Comparison of ENCODE assay signal across 14 cellular contexts in genomic region chr11:115678942-115679341, GRCh38.
DNase-seq lines count a peak whose midpoint lies in the region; ATAC-seq and TF ChIP-seq lines count a peak whose summit lies in the region.
"Had no signal": no experiment of that assay in that cellular context is flagged by ENCODE, and none has a peak within 500 bp of the region (broad histone marks: within the 10 kb centered on the region; RNA-seq: fewer than 3 reads in every experiment).

No MANE protein-coding gene starts in this region.

- ATAC-seq in heart left ventricle = peak; percentile 68 to 87 (median 83)
- peak; percentile 69 to 93 (median 90) for ATAC-seq in psoas muscle
- no peak for ATAC-seq in HG03175 (IDR thresholded peaks at IDR 0.05; ENCODE audit: unreplicated experiment)
- ATAC-seq: activated naive CD4-positive, alpha-beta T cell treated with anti-CD3 and anti-CD28 coated beads, Interleukin-2, amount 50 U/mL, for 72 hours; upper lobe of right lung had no signal

- DNase-seq in NCI-H82 (lab: John Stamatoyannopoulos, UW) (peak; percentile 40), NCI-H82 treated with DMSO at 0.1 percent for 48 hours (lab: John Stamatoyannopoulos, UW; ENCODE audit: unreplicated experiment) (no peak), NCI-H526 treated with DMSO at 0.1 percent for 48 hours (lab: John Stamatoyannopoulos, UW) (peak; percentile 59), heart left ventricle (peak in 2 of 5 donors; percentile 47 to 56), psoas muscle (peak in 1 of 2 donors; percentile 35), globus pallidus (ENCODE audit: low spot score) (no peak)
- DNase-seq in activated CD4-positive, alpha-beta memory T cell treated with anti-CD3 and anti-CD28 coated beads for 36 hours = no peak
- DNase-seq: NCI-H226; stimulated activated CD4-positive, alpha-beta T cell treated with anti-CD3 and anti-CD28 coated beads, Interleukin-2, amount 100 ng/mL, for 24 hours; upper lobe of right lung had no signal

- H3K27ac Mint-ChIP-seq in activated CD4-positive, alpha-beta memory T cell treated with anti-CD3 and anti-CD28 coated beads for 36 hours = no peak overlapping the region
- H3K27ac Mint-ChIP-seq: activated naive CD4-positive, alpha-beta T cell treated with anti-CD3 and anti-CD28 coated beads, Interleukin-2, amount 50 U/mL, for 72 hours; mesothelial cell of epicardium had no signal

- H3K4me3 ChIP-seq in heart left ventricle (no peak overlapping the region), psoas muscle (no peak overlapping the region)
- H3K4me3 ChIP-seq: upper lobe of right lung had no signal

- no peak overlapping the region for H3K4me3 Mint-ChIP-seq in activated CD4-positive, alpha-beta memory T cell treated with anti-CD3 and anti-CD28 coated beads for 36 hours
- H3K4me3 Mint-ChIP-seq: mesothelial cell of epicardium had no signal

- TF ChIP-seq CTCF in heart left ventricle (IDR thresholded peaks at IDR 0.05) = peak in 7 of 12 donors; percentile 22 to 50 (median 37)
- peak; percentile 12 for TF ChIP-seq CTCF in psoas muscle (IDR thresholded peaks at IDR 0.05)

- H3K9me3 Mint-ChIP-seq in activated CD4-positive, alpha-beta memory T cell treated with anti-CD3 and anti-CD28 coated beads for 36 hours = no peaks in the 10 kb centered on the region
- H3K9me3 Mint-ChIP-seq: mesothelial cell of epicardium had no signal

- H3K4me1 Mint-ChIP-seq in activated CD4-positive, alpha-beta memory T cell treated with anti-CD3 and anti-CD28 coated beads for 36 hours (ENCODE audit: low read depth) = no peaks in the 10 kb centered on the region

- CTCF ChIA-PET in activated CD4-positive, alpha-beta memory T cell treated with anti-CD3 and anti-CD28 coated beads for 36 hours (lab: Charles Lee) = interaction anchor here (0.6 kb wide), 1 partner anchor 594 kb away, joined by 3 read pairs; no protein-coding TSS in a partner anchor

- no peaks in the 10 kb centered on the region for H3K9me3 ChIP-seq in heart left ventricle
- no peaks in the 10 kb centered on the region for H3K9me3 ChIP-seq in psoas muscle
- H3K9me3 ChIP-seq: upper lobe of right lung had no signal

- peaks cover 0 to 7% (median 0%) of the 10 kb centered on the region in 12 donors for H3K4me1 ChIP-seq in heart left ventricle
- H3K4me1 ChIP-seq in psoas muscle = no peaks in the 10 kb centered on the region
- H3K4me1 ChIP-seq: parathyroid adenoma, upper lobe of right lung had no signal

- no peak overlapping the region for H3K27ac ChIP-seq in heart left ventricle
- H3K27ac ChIP-seq in psoas muscle = no peak overlapping the region
- H3K27ac ChIP-seq: parathyroid adenoma, upper lobe of right lung had no signal

- POLR2A ChIA-PET in activated CD4-positive, alpha-beta memory T cell treated with anti-CD3 and anti-CD28 coated beads for 36 hours (lab: Charles Lee) = no interaction called here

- peaks cover 11% of the 10 kb centered on the region for H3K27me3 Mint-ChIP-seq in activated CD4-positive, alpha-beta memory T cell treated with anti-CD3 and anti-CD28 coated beads for 36 hours

- no peak for TF ChIP-seq POLR2A in heart left ventricle (IDR thresholded peaks at IDR 0.05)

- H3K36me3 ChIP-seq in heart left ventricle (no peaks in the 10 kb centered on the region), psoas muscle (ENCODE audit: insufficient read depth in 1 of 2, low read depth in 1 of 2) (no peaks in the 10 kb centered on the region)
- H3K36me3 ChIP-seq: upper lobe of right lung had no signal

- H3K27me3 ChIP-seq in heart left ventricle (no peaks in the 10 kb centered on the region), psoas muscle (ENCODE audit: insufficient read depth in 3 of 3, low read length in 2 of 3) (no peaks in the 10 kb centered on the region)
- H3K27me3 ChIP-seq: upper lobe of right lung had no signal

- H3K36me3 Mint-ChIP-seq in activated CD4-positive, alpha-beta memory T cell treated with anti-CD3 and anti-CD28 coated beads for 36 hours = no peaks in the 10 kb centered on the region
- H3K36me3 Mint-ChIP-seq: mesothelial cell of epicardium had no signal

- 54 to 67% (median 63%) methylated on average over 4 to 5 of the region's 5 CpGs for WGBS in heart left ventricle, 4 donors
- WGBS in psoas muscle, 3 donors = 35 to 49% (median 45%) methylated on average over 5 of the region's 5 CpGs

- intact Hi-C loops in heart left ventricle (cut with DNase I) (loop anchor here in 8 of 10 donors (5.0 to 10.0 kb wide), 6 partner anchors 174 to 354 kb away; partner anchors contain the start of gene CADM1 (in 5 of the 8)), psoas muscle (cut with DNase I) (no loop called here)
- intact Hi-C loops in activated CD4-positive, alpha-beta memory T cell treated with anti-CD3 and anti-CD28 coated beads for 36 hours (cut with micrococcal nuclease) = no loop called here

Comparison
In these comparisons a context has a peak if more than half of its experiments do, and no peak if none do; other contexts are left out.
1. DNase-seq: peak in NCI-H82 (single experiment) and NCI-H526 treated with DMSO at 0.1 percent for 48 hours (single experiment); none in NCI-H82 treated with DMSO at 0.1 percent for 48 hours (single experiment), activated CD4-positive, alpha-beta memory T cell treated with anti-CD3 and anti-CD28 coated beads for 36 hours (single experiment) and globus pallidus (single experiment).
2. intact Hi-C loops: an anchor here in heart left ventricle (5.0 to 10.0 kb wide); none called in psoas muscle and activated CD4-positive, alpha-beta memory T cell treated with anti-CD3 and anti-CD28 coated beads for 36 hours.